ENCODE assay signal across 29 cellular contexts in genomic region chr2:241478166-241478565, GRCh38.
"Had no signal": no experiment of that assay in that cellular context is flagged by ENCODE, and none has a peak within 500 bp of the region (broad histone marks: within the 10 kb centered on the region; RNA-seq: fewer than 3 reads in every experiment).

No MANE protein-coding gene starts in this region.

- DNase-seq: stimulated activated CD4-positive, alpha-beta T cell treated with anti-CD3 and anti-CD28 coated beads, Interleukin-2, amount 100 ng/mL, for 48 hours; stimulated activated CD4-positive, alpha-beta T cell treated with anti-CD3 and anti-CD28 coated beads, Interleukin-4, amount 100 ng/mL, for 1 hour; stimulated activated CD4-positive, alpha-beta T cell treated with anti-CD3 and anti-CD28 coated beads, Interleukin-4, amount 100 ng/mL, for 24 hours; stimulated activated CD4-positive, alpha-beta T cell treated with anti-CD3 and anti-CD28 coated beads, Interleukin-4, amount 100 ng/mL, for 4 hours; stimulated activated CD8-positive, alpha-beta memory T cell treated with anti-CD3 and anti-CD28 coated beads, Interleukin-4, amount 100 ng/mL, for 48 hours; stimulated activated naive B cell treated with anti-CD40 and anti-IgM and Interleukin-4, amounts not matched to agents 10 μg/mL and 1 μg/mL and 100 μg/mL, for 72 hours; stimulated activated naive CD4-positive, alpha-beta T cell; stimulated activated naive CD4-positive, alpha-beta T cell treated with Interleukin-2 at 50 U/mL for 16 hours; stimulated activated naive CD8-positive, alpha-beta T cell treated with anti-CD3 and anti-CD28 coated beads, Interleukin-15, amount 100 ng/mL, for 72 hours; stimulated activated naive CD8-positive, alpha-beta T cell treated with anti-CD3 and anti-CD28 coated beads, Interleukin-15, Interleukin-2, amounts not matched to agents 100 U/mL and 50 U/mL, for 24 hours; stomach; substantia nigra; testis; thyroid gland; tibial artery; transverse colon; trophoblast cell; upper lobe of right lung; uterus had no signal

- H3K4me1 Mint-ChIP-seq: stimulated activated effector memory CD8-positive, alpha-beta T cell treated with anti-CD3 and anti-CD28 coated beads, Interleukin-12 subunit alpha, Interleukin-12 subunit beta, amount 100 ng/mL, for 72 hours; stimulated activated memory B cell treated with anti-CD40 and anti-IgM and Interleukin-4, amounts not matched to agents 10 μg/mL and 1 μg/mL and 100 μg/mL, for 72 hours; stimulated activated naive B cell treated with anti-CD40 and anti-IgM and Interleukin-4, amounts not matched to agents 10 μg/mL and 1 μg/mL and 100 μg/mL, for 72 hours; stimulated activated naive CD8-positive, alpha-beta T cell treated with anti-CD3 and anti-CD28 coated beads, Interleukin-15, amount 100 ng/mL, for 72 hours had no signal

- H3K27ac ChIP-seq: stomach, suprapubic skin, testis, thoracic aorta, thyroid gland, tibial artery, tibial nerve, transverse colon, upper lobe of left lung, upper lobe of right lung, uterus, vagina had no signal

- H3K27ac Mint-ChIP-seq: stimulated activated effector memory CD8-positive, alpha-beta T cell treated with anti-CD3 and anti-CD28 coated beads, Interleukin-12 subunit alpha, Interleukin-12 subunit beta, amount 100 ng/mL, for 72 hours; stimulated activated memory B cell treated with anti-CD40 and anti-IgM and Interleukin-4, amounts not matched to agents 10 μg/mL and 1 μg/mL and 100 μg/mL, for 72 hours; stimulated activated naive B cell treated with anti-CD40 and anti-IgM and Interleukin-4, amounts not matched to agents 10 μg/mL and 1 μg/mL and 100 μg/mL, for 72 hours; stimulated activated naive CD8-positive, alpha-beta T cell treated with anti-CD3 and anti-CD28 coated beads, Interleukin-15, amount 100 ng/mL, for 72 hours; stimulated activated naive CD8-positive, alpha-beta T cell treated with anti-CD3 and anti-CD28 coated beads, Interleukin-15, Interleukin-2, amounts not matched to agents 100 ng/mL and 50 ng/mL, for 24 hours; type B pancreatic cell had no signal

- H3K4me3 ChIP-seq: stomach, suprapubic skin, testis, thoracic aorta, thyroid gland, tibial artery, tibial nerve, transverse colon, upper lobe of left lung, upper lobe of right lung, uterus, vagina had no signal

- FAIRE-seq: urothelium cell line had no signal

- H3K9me3 Mint-ChIP-seq: stimulated activated effector memory CD8-positive, alpha-beta T cell treated with anti-CD3 and anti-CD28 coated beads, Interleukin-12 subunit alpha, Interleukin-12 subunit beta, amount 100 ng/mL, for 72 hours; stimulated activated memory B cell treated with anti-CD40 and anti-IgM and Interleukin-4, amounts not matched to agents 10 μg/mL and 1 μg/mL and 100 μg/mL, for 72 hours; stimulated activated naive B cell treated with anti-CD40 and anti-IgM and Interleukin-4, amounts not matched to agents 10 μg/mL and 1 μg/mL and 100 μg/mL, for 72 hours; stimulated activated naive CD8-positive, alpha-beta T cell treated with anti-CD3 and anti-CD28 coated beads, Interleukin-15, amount 100 ng/mL, for 72 hours; stimulated activated naive CD8-positive, alpha-beta T cell treated with anti-CD3 and anti-CD28 coated beads, Interleukin-15, Interleukin-2, amounts not matched to agents 100 ng/mL and 50 ng/mL, for 24 hours; type B pancreatic cell had no signal

- H3K4me3 Mint-ChIP-seq: stimulated activated effector memory CD8-positive, alpha-beta T cell treated with anti-CD3 and anti-CD28 coated beads, Interleukin-12 subunit alpha, Interleukin-12 subunit beta, amount 100 ng/mL, for 72 hours; stimulated activated memory B cell treated with anti-CD40 and anti-IgM and Interleukin-4, amounts not matched to agents 10 μg/mL and 1 μg/mL and 100 μg/mL, for 72 hours; stimulated activated naive B cell treated with anti-CD40 and anti-IgM and Interleukin-4, amounts not matched to agents 10 μg/mL and 1 μg/mL and 100 μg/mL, for 72 hours; stimulated activated naive CD8-positive, alpha-beta T cell treated with anti-CD3 and anti-CD28 coated beads, Interleukin-15, amount 100 ng/mL, for 72 hours; stimulated activated naive CD8-positive, alpha-beta T cell treated with anti-CD3 and anti-CD28 coated beads, Interleukin-15, Interleukin-2, amounts not matched to agents 100 ng/mL and 50 ng/mL, for 24 hours; type B pancreatic cell had no signal

- H3K27me3 ChIP-seq: stomach, suprapubic skin, testis, thyroid gland, tibial artery, tibial nerve, transverse colon, upper lobe of left lung, upper lobe of right lung, uterus, vagina had no signal

- H3K36me3 Mint-ChIP-seq: stimulated activated effector memory CD8-positive, alpha-beta T cell treated with anti-CD3 and anti-CD28 coated beads, Interleukin-12 subunit alpha, Interleukin-12 subunit beta, amount 100 ng/mL, for 72 hours had no signal

- H3K36me3 ChIP-seq: uterus had no signal

- H3K9me3 ChIP-seq: stomach, suprapubic skin, testis, thoracic aorta, thyroid gland, tibial artery, tibial nerve, transverse colon, upper lobe of left lung, upper lobe of right lung, uterus, vagina had no signal

- ATAC-seq: stimulated activated effector memory CD8-positive, alpha-beta T cell treated with anti-CD3 and anti-CD28 coated beads, Interleukin-12 subunit alpha, Interleukin-12 subunit beta, amount 100 ng/mL, for 72 hours; stimulated activated memory B cell treated with anti-CD40 and anti-IgM and Interleukin-4, amounts not matched to agents 10 μg/mL and 1 μg/mL and 100 μg/mL, for 72 hours; stimulated activated naive B cell treated with anti-CD40 and anti-IgM and Interleukin-4, amounts not matched to agents 10 μg/mL and 1 μg/mL and 100 μg/mL, for 72 hours; stimulated activated naive CD8-positive, alpha-beta T cell treated with anti-CD3 and anti-CD28 coated beads, Interleukin-15, amount 100 ng/mL, for 72 hours; stimulated activated naive CD8-positive, alpha-beta T cell treated with anti-CD3 and anti-CD28 coated beads, Interleukin-15, Interleukin-2, amounts not matched to agents 100 U/mL and 50 U/mL, for 24 hours; upper lobe of right lung had no signal

- H3K4me1 ChIP-seq: stomach, suprapubic skin, testis, thyroid gland, tibial artery, tibial nerve, transverse colon, upper lobe of left lung, upper lobe of right lung, uterus, vagina had no signal

- H3K27me3 Mint-ChIP-seq: stimulated activated memory B cell treated with anti-CD40 and anti-IgM and Interleukin-4, amounts not matched to agents 10 μg/mL and 1 μg/mL and 100 μg/mL, for 72 hours; stimulated activated naive B cell treated with anti-CD40 and anti-IgM and Interleukin-4, amounts not matched to agents 10 μg/mL and 1 μg/mL and 100 μg/mL, for 72 hours; type B pancreatic cell had no signal
